19 cellular contexts compared by ENCODE assay signal in genomic region chr12:94141004-94141764, GRCh38.
"Had no signal": no experiment of that assay in that cellular context is flagged by ENCODE, and none has a peak within 500 bp of the region (broad histone marks: within the 10 kb centered on the region; RNA-seq: fewer than 3 reads in every experiment).

No MANE protein-coding gene starts in this region.

- H3K9me3 Mint-ChIP-seq: activated B cell treated with CpG ODN at 0.5 μM for 24 hours; activated naive CD4-positive, alpha-beta T cell treated with anti-CD3 and anti-CD28 coated beads, Interleukin-2, amount 50 U/mL, for 72 hours; central memory CD8-positive, alpha-beta T cell; dendritic cell treated with granulocyte-macrophage colony-stimulating factor and Interleukin-4, amounts not matched to agents 40 ng/mL and 50 ng/mL, for 4 days; stimulated activated naive B cell treated with anti-CD40 and anti-IgM and Interleukin-4, amounts not matched to agents 10 μg/mL and 1 μg/mL and 100 μg/mL, for 72 hours; T-helper 2 cell treated with Interferon-gamma antibody and Interleukin-4, amounts not matched to agents 5 μg/mL and 100 μg/mL, for 36 hours had no signal

- H3K27me3 ChIP-seq: left lung, pancreas, sigmoid colon had no signal

- H3K4me3 ChIP-seq: esophagus muscularis mucosa, heart right ventricle, left lung, lung, pancreas, prostate gland, sigmoid colon, tibial nerve had no signal

- H3K4me1 ChIP-seq: esophagus muscularis mucosa, foreskin keratinocyte, left lung, pancreas, prostate gland had no signal

- H3K4me3 Mint-ChIP-seq: activated B cell treated with CpG ODN at 0.5 μM for 24 hours; central memory CD8-positive, alpha-beta T cell; dendritic cell treated with granulocyte-macrophage colony-stimulating factor and Interleukin-4, amounts not matched to agents 40 ng/mL and 50 ng/mL, for 4 days; stimulated activated naive B cell treated with anti-CD40 and anti-IgM and Interleukin-4, amounts not matched to agents 10 μg/mL and 1 μg/mL and 100 μg/mL, for 72 hours; T-helper 2 cell treated with Interferon-gamma antibody and Interleukin-4, amounts not matched to agents 5 μg/mL and 100 μg/mL, for 36 hours had no signal

- H3K27ac ChIP-seq: esophagus muscularis mucosa, foreskin keratinocyte, heart right ventricle, left lung, pancreas, prostate gland, sigmoid colon, tibial nerve had no signal

- DNase-seq: activated B cell treated with CpG ODN at 0.5 μM for 24 hours; foreskin keratinocyte; nucleus accumbens; retina; sigmoid colon; stimulated activated naive B cell treated with anti-CD40 and anti-IgM and Interleukin-4, amounts not matched to agents 10 μg/mL and 1 μg/mL and 100 μg/mL, for 72 hours had no signal

- H3K36me3 ChIP-seq: esophagus muscularis mucosa, heart right ventricle, left lung, pancreas, prostate gland, sigmoid colon, tibial nerve had no signal

- FAIRE-seq: bronchial epithelial cell, pancreas, small intestine had no signal

- H3K9me3 ChIP-seq: esophagus muscularis mucosa, heart right ventricle, left lung, pancreas, prostate gland, sigmoid colon, tibial nerve had no signal

- H3K27ac Mint-ChIP-seq: activated B cell treated with CpG ODN at 0.5 μM for 24 hours; activated naive CD4-positive, alpha-beta T cell treated with anti-CD3 and anti-CD28 coated beads, Interleukin-2, amount 50 U/mL, for 72 hours; dendritic cell treated with granulocyte-macrophage colony-stimulating factor and Interleukin-4, amounts not matched to agents 40 ng/mL and 50 ng/mL, for 4 days; stimulated activated naive B cell treated with anti-CD40 and anti-IgM and Interleukin-4, amounts not matched to agents 10 μg/mL and 1 μg/mL and 100 μg/mL, for 72 hours; T-helper 2 cell treated with Interferon-gamma antibody and Interleukin-4, amounts not matched to agents 5 μg/mL and 100 μg/mL, for 36 hours had no signal

- H3K27me3 Mint-ChIP-seq: activated B cell treated with CpG ODN at 0.5 μM for 24 hours; central memory CD8-positive, alpha-beta T cell; stimulated activated naive B cell treated with anti-CD40 and anti-IgM and Interleukin-4, amounts not matched to agents 10 μg/mL and 1 μg/mL and 100 μg/mL, for 72 hours had no signal

- ATAC-seq: foreskin keratinocyte had no signal

- H3K36me3 Mint-ChIP-seq: activated naive CD4-positive, alpha-beta T cell treated with anti-CD3 and anti-CD28 coated beads, Interleukin-2, amount 50 U/mL, for 72 hours; stimulated activated naive B cell treated with anti-CD40 and anti-IgM and Interleukin-4, amounts not matched to agents 10 μg/mL and 1 μg/mL and 100 μg/mL, for 72 hours had no signal
